23 cellular contexts compared by ENCODE assay signal in genomic region chr1:211650922-211651303, GRCh38. TPM values are rescaled to one million over a fixed set of nuclear protein-coding genes. Genes with fewer than 3 reads are reported as not detected.
DNase-seq lines count a peak whose midpoint lies in the region; ATAC-seq and TF ChIP-seq lines count a peak whose summit lies in the region.
"Had no signal": no experiment of that assay in that cellular context is flagged by ENCODE, and none has a peak within 500 bp of the region (broad histone marks: within the 10 kb centered on the region; RNA-seq: fewer than 3 reads in every experiment).

No MANE protein-coding gene starts in this region.

- H3K9me3 Mint-ChIP-seq in osteocyte (ENCODE audit: unreplicated experiment), result no peaks in the 10 kb centered on the region
- peaks cover 0 to 2% (median 0%) of the 10 kb centered on the region in 11 donors for H3K9me3 Mint-ChIP-seq in naive thymus-derived CD4-positive, alpha-beta T cell
- H3K9me3 Mint-ChIP-seq: CD4-positive, alpha-beta T cell; CD8-positive, alpha-beta T cell had no signal

- no peak overlapping the region for H2AFZ ChIP-seq in HCT116 (ENCODE audit: low read depth, low read length, poor library complexity, severe bottlenecking)

- H3K4me1 Mint-ChIP-seq in osteocyte (ENCODE audit: unreplicated experiment), result peaks cover 20% of the 10 kb centered on the region
- peaks cover 0 to 5% (median 0%) of the 10 kb centered on the region in 7 donors for H3K4me1 Mint-ChIP-seq in naive thymus-derived CD4-positive, alpha-beta T cell
- H3K4me1 Mint-ChIP-seq: B cell had no signal

- H3K4me2 ChIP-seq in HCT116 (ENCODE audit: low read length), result 0 out of 2 replicates have a peak overlapping the region, but pooled peaks have one; percentile 38
- H3K4me2 ChIP-seq: A549; BLaER1 treated with 17β-estradiol and CSF1 and Interleukin-3, amounts not matched to agents 10 nM and 100 nM had no signal

- no peaks in the 10 kb centered on the region for H3K9me2 ChIP-seq in HCT116 (ENCODE audit: insufficient read depth)

- H3K9me3 ChIP-seq in HCT116 (ENCODE audit: control insufficient read depth in 1 of 2, insufficient read depth in 1 of 2, low read depth in 1 of 2, low read length in 2 of 2), result no peaks in the 10 kb centered on the region
- H3K9me3 ChIP-seq in upper lobe of right lung, result no peaks in the 10 kb centered on the region
- no peaks in the 10 kb centered on the region for H3K9me3 ChIP-seq in naive thymus-derived CD4-positive, alpha-beta T cell (ENCODE audit: control insufficient read depth in 2 of 3, low read length in 3 of 3)
- H3K9me3 ChIP-seq: A549; BLaER1 treated with 17β-estradiol and CSF1 and Interleukin-3, amounts not matched to agents 10 nM and 100 nM; Caco-2 had no signal

- no peak for DNase-seq in HCT116 (ENCODE audit: low read depth, low spot score)
- peak; percentile 31 for DNase-seq in left lobe of liver (ENCODE audit: low spot score)
- peak; percentile 66 for DNase-seq in osteocyte (ENCODE audit: extremely low spot score, unreplicated experiment)
- peak; percentile 27 for DNase-seq in upper lobe of right lung
- DNase-seq in naive thymus-derived CD4-positive, alpha-beta T cell, result no peak
- DNase-seq: AML-193; Caco-2; Calu3; CD4-positive, alpha-beta T cell; CD8-positive, alpha-beta T cell; DMS53; DMS79; DND-41; EL; GDM1 had no signal

- intact Hi-C loops in HCT116 (cut with micrococcal nuclease) (loop anchor here (5.0 kb wide), 1 partner anchor 1244 kb away; no protein-coding TSS in a partner anchor), upper lobe of right lung (cut with DNase I) (no loop called here)
- intact Hi-C loops in naive thymus-derived CD4-positive, alpha-beta T cell (cut with micrococcal nuclease), result no loop called here

- no peak overlapping the region for H3K4me3 Mint-ChIP-seq in osteocyte (ENCODE audit: unreplicated experiment)
- no peak overlapping the region for H3K4me3 Mint-ChIP-seq in naive thymus-derived CD4-positive, alpha-beta T cell
- H3K4me3 Mint-ChIP-seq: B cell; CD4-positive, alpha-beta T cell; CD8-positive, alpha-beta T cell had no signal

- POLR2A ChIA-PET in HCT116 (lab: Charles Lee), result no interaction called here
- POLR2A ChIA-PET in naive thymus-derived CD4-positive, alpha-beta T cell (lab: Charles Lee), result no interaction called here

- ATAC-seq in HCT116 (no peak), left lobe of liver (no peak), upper lobe of right lung (no peak), GM18870 (IDR thresholded peaks at IDR 0.05; ENCODE audit: unreplicated experiment) (no peak), HG03354 (IDR thresholded peaks at IDR 0.05; ENCODE audit: poor library complexity, severe bottlenecking, unreplicated experiment) (no peak)
- no peak for ATAC-seq in naive thymus-derived CD4-positive, alpha-beta T cell
- ATAC-seq: A549; CD8-positive, alpha-beta T cell; GM12878 had no signal

- no peaks in the 10 kb centered on the region for H4K20me1 ChIP-seq in HCT116 (ENCODE audit: insufficient read depth)
- H4K20me1 ChIP-seq: BLaER1 treated with 17β-estradiol and CSF1 and Interleukin-3, amounts not matched to agents 10 nM and 100 nM had no signal

- no peaks in the 10 kb centered on the region for H3K27me3 Mint-ChIP-seq in osteocyte (ENCODE audit: unreplicated experiment)
- H3K27me3 Mint-ChIP-seq in naive thymus-derived CD4-positive, alpha-beta T cell, result peaks cover 0 to 25% (median 0%) of the 10 kb centered on the region in 5 donors
- H3K27me3 Mint-ChIP-seq: CD4-positive, alpha-beta T cell had no signal

- CTCF ChIA-PET in HCT116 (lab: Charles Lee), result no interaction called here
- CTCF ChIA-PET in naive thymus-derived CD4-positive, alpha-beta T cell (lab: Charles Lee), result interaction anchor here (1.3 to 1.5 kb wide), 2 partner anchors 9 to 134 kb away, joined by 3 to 4 read pairs; no protein-coding TSS in a partner anchor

- H3K4me1 ChIP-seq in HCT116 (ENCODE audit: control insufficient read depth in 1 of 2, insufficient read depth in 2 of 2, low read length in 2 of 2) (peaks cover 11 to 52% of the 10 kb centered on the region in 2 experiments; a peak in 3 of 4 replicates), upper lobe of right lung (no peaks in the 10 kb centered on the region)
- H3K4me1 ChIP-seq in naive thymus-derived CD4-positive, alpha-beta T cell (ENCODE audit: control insufficient read depth in 2 of 2, insufficient read depth in 2 of 2, low read length in 2 of 2), result no peaks in the 10 kb centered on the region

- H3K27ac ChIP-seq in HCT116 (ENCODE audit: low read depth, low read length), result no peak overlapping the region
- no peak overlapping the region for H3K27ac ChIP-seq in upper lobe of right lung
- H3K27ac ChIP-seq in naive thymus-derived CD4-positive, alpha-beta T cell (ENCODE audit: low read depth, low read length), result no peak overlapping the region
- H3K27ac ChIP-seq: 22Rv1; BLaER1 treated with 17β-estradiol and CSF1 and Interleukin-3, amounts not matched to agents 10 nM and 100 nM; C4-2B had no signal

- no peaks in the 10 kb centered on the region for H3K27me3 ChIP-seq in HCT116 (ENCODE audit: insufficient read depth, low read length)
- no peaks in the 10 kb centered on the region for H3K27me3 ChIP-seq in upper lobe of right lung
- H3K27me3 ChIP-seq in naive thymus-derived CD4-positive, alpha-beta T cell (ENCODE audit: control insufficient read depth in 2 of 2, insufficient read depth in 2 of 2, low read length in 2 of 2), result no peaks in the 10 kb centered on the region
- H3K27me3 ChIP-seq: BLaER1 treated with 17β-estradiol and CSF1 and Interleukin-3, amounts not matched to agents 10 nM and 100 nM had no signal

- no peak overlapping the region for H3K4me3 ChIP-seq in HCT116 (replicated peaks in 1 of 2; ENCODE audit: low read depth in 1 of 2, low read length in 2 of 2)
- no peak overlapping the region for H3K4me3 ChIP-seq in upper lobe of right lung
- H3K4me3 ChIP-seq in naive thymus-derived CD4-positive, alpha-beta T cell (ENCODE audit: low read length), result no peak overlapping the region
- H3K4me3 ChIP-seq: A549; BLaER1 treated with 17β-estradiol and CSF1 and Interleukin-3, amounts not matched to agents 10 nM and 100 nM; GM12878 had no signal

- no TSS peak for BruUV-seq in HCT116 (replicated peaks; lab: Mats Ljungman, UMichigan)

- H3K27ac Mint-ChIP-seq in osteocyte (ENCODE audit: unreplicated experiment), result no peak overlapping the region
- peak overlapping the region in 1 of 9 donors; percentile 27 for H3K27ac Mint-ChIP-seq in naive thymus-derived CD4-positive, alpha-beta T cell
- H3K27ac Mint-ChIP-seq: B cell; CD4-positive, alpha-beta T cell; CD8-positive, alpha-beta T cell had no signal

- H3K9ac ChIP-seq in HCT116 (ENCODE audit: low read length), result no peak overlapping the region
- H3K9ac ChIP-seq: BLaER1 treated with 17β-estradiol and CSF1 and Interleukin-3, amounts not matched to agents 10 nM and 100 nM had no signal

- H3K36me3 ChIP-seq in HCT116 (ENCODE audit: control insufficient read depth in 1 of 2, insufficient read depth in 2 of 2, low read length in 2 of 2) (no peaks in the 10 kb centered on the region), upper lobe of right lung (no peaks in the 10 kb centered on the region)
- H3K36me3 ChIP-seq in naive thymus-derived CD4-positive, alpha-beta T cell (ENCODE audit: control insufficient read depth in 2 of 3, insufficient read depth in 3 of 3, low read length in 3 of 3), result no peaks in the 10 kb centered on the region
- H3K36me3 ChIP-seq: BLaER1 treated with 17β-estradiol and CSF1 and Interleukin-3, amounts not matched to agents 10 nM and 100 nM had no signal

- RAD21 ChIA-PET in HCT116 (lab: Charles Lee; ENCODE audit: low non-redundant PET in 1 of 2, low total read pairs in 2 of 2, uncharacterized antibody in 2 of 2, unreplicated experiment in 2 of 2), result no interaction called here

- H3K36me3 Mint-ChIP-seq in osteocyte (ENCODE audit: unreplicated experiment), result no peaks in the 10 kb centered on the region
- no peaks in the 10 kb centered on the region for H3K36me3 Mint-ChIP-seq in naive thymus-derived CD4-positive, alpha-beta T cell
- H3K36me3 Mint-ChIP-seq: CD8-positive, alpha-beta T cell had no signal

- no peak for TF ChIP-seq POLR2A in HCT116 (IDR thresholded peaks at IDR 0.05; ENCODE audit: borderline replicate concordance, extremely low read depth, insufficient read depth, insufficient read length)

- no peak for TF ChIP-seq RAD21 in HCT116 (IDR thresholded peaks at IDR 0.05; ENCODE audit: low read depth)

- no peaks in the 10 kb centered on the region for H3K79me2 ChIP-seq in HCT116 (ENCODE audit: insufficient read depth, low read length)

- TF ChIP-seq CTCF in HCT116 (IDR thresholded peaks at IDR 0.05 in 2 of 3, conservative IDR thresholded peaks at IDR 0.05 in 1 of 3; ENCODE audit: borderline replicate concordance in 1 of 3, insufficient read depth in 1 of 3, low read depth in 2 of 3, low read length in 2 of 3) (no peak), osteocyte (IDR thresholded peaks at IDR 0.05) (no peak), upper lobe of right lung (IDR thresholded peaks at IDR 0.05) (no peak)

TF ChIP-seq in HCT116, 20 proteins besides CTCF, POLR2A, EP300 and RAD21 (continues in another document):
- TF ChIP-seq SP1 (IDR thresholded peaks at IDR 0.05; ENCODE audit: low read depth) (no peak), ZNF274 (IDR thresholded peaks at IDR 0.05; ENCODE audit: low read depth, low read length) (no peak), MAX (IDR thresholded peaks at IDR 0.05) (no peak), ZFX (IDR thresholded peaks at IDR 0.05) (no peak), TCF7L2 (IDR thresholded peaks at IDR 0.05; ENCODE audit: borderline replicate concordance, extremely low read depth, insufficient read depth, insufficient read length) (no peak)

RNA-seq across cellular contexts. Expression of gene NEK2, which starts 24.5 kb away (rescaled TPM):
- total RNA-seq in HCT116 (2021; ENCODE audit: unreplicated experiment) (50.2 TPM), left lobe of liver (0.13 TPM), osteocyte (3.9 and 4.4 TPM in 2 replicates), upper lobe of right lung (0.35 TPM)
- 53.9 and 71.8 TPM in 2 replicates for polyA plus RNA-seq in HCT116 (2012)
- total RNA-seq in naive thymus-derived CD4-positive, alpha-beta T cell, result 10 to 100 TPM in 1 of 5 experiments, under 1 TPM in 3, not detected in 1; 0.16 to 26.5 (median 0.25) TPM
- under 1 TPM in 1 of 2 donors, not detected in 1; 0.11 TPM for polyA plus RNA-seq in naive thymus-derived CD4-positive, alpha-beta T cell
- total RNA-seq: B cell; CD4-positive, alpha-beta T cell had no signal

Comparison
In these comparisons a context has a peak if more than half of its experiments do, and no peak if none do; other contexts are left out.
1. DNase-seq: peak in left lobe of liver (single experiment), osteocyte (single experiment) and upper lobe of right lung (single experiment); none in HCT116 (single experiment) and naive thymus-derived CD4-positive, alpha-beta T cell (0 of 9).